ENCODE assay signal across 8 cellular contexts in genomic region chr11:33802414-33802950, GRCh38. TPM values are rescaled to one million over a fixed set of nuclear protein-coding genes. Genes with fewer than 3 reads are reported as not detected.
DNase-seq lines count a peak whose midpoint lies in the region; ATAC-seq and TF ChIP-seq lines count a peak whose summit lies in the region.

No MANE protein-coding gene starts in this region.

- DNase-seq in DMS53 treated with DMSO at 0.1 percent for 48 hours (lab: John Stamatoyannopoulos, UW; ENCODE audit: unreplicated experiment) (peak; percentile 44), coronary artery (ENCODE audit: low spot score) (no peak), left kidney (ENCODE audit: low read depth, low spot score) (peak; percentile 96), NK-92 (lab: John Stamatoyannopoulos, UW; ENCODE audit: unreplicated experiment) (no peak)
- peak; percentile 47 for DNase-seq in stimulated activated CD8-positive, alpha-beta memory T cell treated with anti-CD3 and anti-CD28 coated beads, Interleukin-4, amount 100 ng/mL, for 48 hours

- 1% methylated on average over 12 of the region's 12 CpGs for WGBS in HUES64

- peak overlapping the region; percentile 66 for H3K4me3 ChIP-seq in HUES64 (ENCODE audit: low read length)
- peak overlapping the region; percentile 48 for H3K4me3 ChIP-seq in coronary artery

- H3K9me3 ChIP-seq in HUES64 (ENCODE audit: insufficient read depth, low read depth, low read length): no peaks in the 10 kb centered on the region

- H3K36me3 ChIP-seq in HUES64 (ENCODE audit: insufficient read depth, low read length): no peaks in the 10 kb centered on the region

- H3K27ac ChIP-seq in HUES64 (ENCODE audit: low read depth, low read length): no peak overlapping the region
- H3K27ac ChIP-seq in coronary artery: no peak overlapping the region

- ATAC-seq in HG03469 (IDR thresholded peaks at IDR 0.05; ENCODE audit: unreplicated experiment): no peak

- peaks cover 4% of the 10 kb centered on the region; the same call in 1 of the 2 replicates for H3K4me1 ChIP-seq in HUES64 (ENCODE audit: insufficient read depth, low read length)

- no peak for TF ChIP-seq CTCF in coronary artery (IDR thresholded peaks at IDR 0.05)

- peaks cover 41% of the 10 kb centered on the region for H3K27me3 ChIP-seq in HUES64 (ENCODE audit: insufficient read depth, low read length)

- H3K9ac ChIP-seq in HUES64 (ENCODE audit: low read depth, low read length): peak overlapping the region; percentile 50; the same call in 1 of the 2 replicates

TF ChIP-seq in PFSK-1, 5 proteins besides CTCF, POLR2A, EP300 and RAD21:
- peak; percentile 56 for TF ChIP-seq FOXP2 (optimal IDR thresholded peaks at IDR 0.05; ENCODE audit: borderline replicate concordance, extremely low read depth, extremely low read length, insufficient read depth)
- TF ChIP-seq SIN3A (IDR thresholded peaks at IDR 0.05; ENCODE audit: borderline replicate concordance, insufficient read depth, low read length): peak; percentile 58; the same call in 1 of the 2 replicates
- TF ChIP-seq POLR2AphosphoS5 (IDR thresholded peaks at IDR 0.05; ENCODE audit: low read depth, low read length): peak; percentile 56; the same call in 1 of the 2 replicates
- TF ChIP-seq, protein P1, sequence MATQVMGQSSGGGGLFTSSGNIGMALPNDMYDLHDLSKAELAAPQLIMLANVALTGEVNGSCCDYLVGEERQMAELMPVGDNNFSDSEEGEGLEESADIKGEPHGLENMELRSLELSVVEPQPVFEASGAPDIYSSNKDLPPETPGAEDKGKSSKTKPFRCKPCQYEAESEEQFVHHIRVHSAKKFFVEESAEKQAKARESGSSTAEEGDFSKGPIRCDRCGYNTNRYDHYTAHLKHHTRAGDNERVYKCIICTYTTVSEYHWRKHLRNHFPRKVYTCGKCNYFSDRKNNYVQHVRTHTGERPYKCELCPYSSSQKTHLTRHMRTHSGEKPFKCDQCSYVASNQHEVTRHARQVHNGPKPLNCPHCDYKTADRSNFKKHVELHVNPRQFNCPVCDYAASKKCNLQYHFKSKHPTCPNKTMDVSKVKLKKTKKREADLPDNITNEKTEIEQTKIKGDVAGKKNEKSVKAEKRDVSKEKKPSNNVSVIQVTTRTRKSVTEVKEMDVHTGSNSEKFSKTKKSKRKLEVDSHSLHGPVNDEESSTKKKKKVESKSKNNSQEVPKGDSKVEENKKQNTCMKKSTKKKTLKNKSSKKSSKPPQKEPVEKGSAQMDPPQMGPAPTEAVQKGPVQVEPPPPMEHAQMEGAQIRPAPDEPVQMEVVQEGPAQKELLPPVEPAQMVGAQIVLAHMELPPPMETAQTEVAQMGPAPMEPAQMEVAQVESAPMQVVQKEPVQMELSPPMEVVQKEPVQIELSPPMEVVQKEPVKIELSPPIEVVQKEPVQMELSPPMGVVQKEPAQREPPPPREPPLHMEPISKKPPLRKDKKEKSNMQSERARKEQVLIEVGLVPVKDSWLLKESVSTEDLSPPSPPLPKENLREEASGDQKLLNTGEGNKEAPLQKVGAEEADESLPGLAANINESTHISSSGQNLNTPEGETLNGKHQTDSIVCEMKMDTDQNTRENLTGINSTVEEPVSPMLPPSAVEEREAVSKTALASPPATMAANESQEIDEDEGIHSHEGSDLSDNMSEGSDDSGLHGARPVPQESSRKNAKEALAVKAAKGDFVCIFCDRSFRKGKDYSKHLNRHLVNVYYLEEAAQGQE (IDR thresholded peaks at IDR 0.05; ENCODE audit: insufficient read depth in 1 of 2, low read depth in 2 of 2, low read length in 2 of 2): 0 out of 4 replicates have a peak, but pooled peaks of 1 of the 2 experiments have one; percentile 8
- no peak for TF ChIP-seq TAF1 (IDR thresholded peaks at IDR 0.05; ENCODE audit: borderline replicate concordance, insufficient read depth, low read length)

RNA-seq across cellular contexts. Expression of gene FBXO3, which starts 28.2 kb away (rescaled TPM):
- polyA plus RNA-seq in HUES64 (2013, experiment 1 of 2): 20.2 TPM
- 20.6 TPM for polyA plus RNA-seq in HUES64 (2013, experiment 2 of 2)
- 9.1 TPM for polyA plus RNA-seq in PFSK-1 (2012; ENCODE audit: insufficient read length, low read depth)

Comparison
In these comparisons a context has a peak if more than half of its experiments do, and no peak if none do; other contexts are left out.
1. DNase-seq: peak in DMS53 treated with DMSO at 0.1 percent for 48 hours (single experiment), left kidney (single experiment) and stimulated activated CD8-positive, alpha-beta memory T cell treated with anti-CD3 and anti-CD28 coated beads, Interleukin-4, amount 100 ng/mL, for 48 hours (single experiment); none in coronary artery (single experiment) and NK-92 (single experiment).